8 cellular contexts compared by ENCODE assay signal in the genomic region with DNA sequence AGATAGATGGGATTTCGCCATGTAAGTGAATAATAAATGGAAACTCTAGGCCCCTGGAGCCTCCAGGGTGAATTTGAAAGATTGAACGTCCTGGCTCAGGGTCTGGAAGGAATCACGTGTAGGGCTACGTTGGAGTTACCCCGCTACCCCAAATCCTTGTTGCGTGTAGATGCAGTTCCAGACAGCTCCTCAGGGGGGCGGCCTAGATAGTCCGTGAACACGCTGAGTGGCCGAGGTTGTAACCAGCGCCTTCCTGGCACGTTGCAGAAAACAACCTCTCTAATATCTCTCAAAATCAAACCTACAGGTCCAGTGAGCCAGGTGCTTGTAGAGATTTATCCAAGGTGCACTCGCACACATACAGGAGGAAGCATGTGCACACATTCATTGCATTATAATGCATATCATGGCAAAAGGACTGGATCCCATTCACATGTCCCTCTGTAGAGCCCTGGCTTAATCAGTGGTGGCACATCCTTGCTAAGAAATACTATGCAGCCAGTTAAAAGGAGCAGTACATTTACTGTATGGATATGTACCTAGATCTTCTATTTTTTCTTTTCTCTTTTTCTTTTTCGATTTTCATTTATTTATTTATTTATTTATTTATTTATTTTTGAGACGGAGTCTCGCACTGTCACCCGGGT. TPM values are rescaled to one million over a fixed set of nuclear protein-coding genes. Genes with fewer than 3 reads are reported as not detected.
DNase-seq lines count a peak whose midpoint lies in the region; ATAC-seq and TF ChIP-seq lines count a peak whose summit lies in the region.

No MANE protein-coding gene starts in this region.

- CTCF ChIA-PET in HCT116 (lab: Charles Lee): interaction anchor here (0.5 to 0.9 kb wide), 2 partner anchors 12 to 36 kb away, joined by 3 to 5 read pairs; partner anchors contain the start of gene S1PR5
- CTCF ChIA-PET in activated naive CD4-positive, alpha-beta T cell treated with anti-CD3 and anti-CD28 coated beads for 36 hours (lab: Charles Lee): interaction anchor here (0.6 to 4.2 kb wide), 8 partner anchors 13 to 100 kb away, joined by 3 to 16 read pairs (median 4); partner anchors contain the start of gene S1PR5

- peak overlapping the region; percentile 94 for H2AFZ ChIP-seq in HCT116 (ENCODE audit: low read depth, low read length, poor library complexity, severe bottlenecking)

- H3K4me3 Mint-ChIP-seq in activated naive CD4-positive, alpha-beta T cell treated with anti-CD3 and anti-CD28 coated beads for 36 hours: no peak overlapping the region

- no peaks in the 10 kb centered on the region for H3K27me3 Mint-ChIP-seq in activated naive CD4-positive, alpha-beta T cell treated with anti-CD3 and anti-CD28 coated beads for 36 hours (ENCODE audit: low read depth)

- no peaks in the 10 kb centered on the region for H4K20me1 ChIP-seq in HCT116 (ENCODE audit: insufficient read depth)

- H3K9ac ChIP-seq in HCT116 (ENCODE audit: low read length) (peak overlapping the region; percentile 10; the same call in 1 of the 2 replicates), SK-N-MC (ENCODE audit: insufficient read length) (no peak overlapping the region)

- DNase-seq in AG20443 (ENCODE audit: low spot score) (peak; percentile 79), HCT116 (ENCODE audit: low read depth, low spot score) (peak; percentile 60), SK-N-MC (ENCODE audit: low read depth, low spot score) (peak; percentile 32), heart left ventricle (peak; percentile 66 to 84 (median 73)), retinal pigment epithelial cell (ENCODE audit: low read depth) (no peak), H4 (ENCODE audit: low spot score) (no peak), NCI-H2081 treated with DMSO at 0.1 percent for 48 hours (lab: John Stamatoyannopoulos, UW) (no peak)
- DNase-seq in activated naive CD4-positive, alpha-beta T cell treated with anti-CD3 and anti-CD28 coated beads for 36 hours: peak; percentile 92

- 30 to 34% (median 31%) methylated on average over 17 of the region's 17 CpGs for WGBS in heart left ventricle, 4 donors

- intact Hi-C loops in HCT116 (cut with micrococcal nuclease) (loop anchor here (5.0 kb wide), 1 partner anchor 37 kb away; the partner anchor contains the start of gene ATG4D), heart left ventricle (cut with DNase I) (loop anchor here in 3 of 10 donors (1.0 to 10.0 kb wide), 2 partner anchors 59 to 67 kb away; partner anchors contain the start of genes CDKN2D (in 2 of the 3) and KRI1 (in 2 of the 3))
- intact Hi-C loops in activated naive CD4-positive, alpha-beta T cell treated with anti-CD3 and anti-CD28 coated beads for 36 hours (cut with micrococcal nuclease): loop anchor here (1.0 to 5.0 kb wide), 3 partner anchors 47 to 147 kb away; no protein-coding TSS in a partner anchor

- peak; percentile 58 to 90 (median 85); a peak in 5 of 6 replicates for TF ChIP-seq CTCF in HCT116 (IDR thresholded peaks at IDR 0.05 in 2 of 3, conservative IDR thresholded peaks at IDR 0.05 in 1 of 3; ENCODE audit: borderline replicate concordance in 1 of 3, insufficient read depth in 1 of 3, low read depth in 2 of 3, low read length in 2 of 3)
- TF ChIP-seq CTCF in heart left ventricle (IDR thresholded peaks at IDR 0.05): peak; percentile 56 to 86 (median 76)
- TF ChIP-seq CTCF in retinal pigment epithelial cell (conservative IDR thresholded peaks at IDR 0.05; ENCODE audit: low read depth, low read length): peak; percentile 86

- no peak overlapping the region for H3K27ac Mint-ChIP-seq in activated naive CD4-positive, alpha-beta T cell treated with anti-CD3 and anti-CD28 coated beads for 36 hours

- H3K36me3 ChIP-seq in HCT116 (ENCODE audit: control insufficient read depth in 1 of 2, insufficient read depth in 2 of 2, low read length in 2 of 2): no peaks in the 10 kb centered on the region
- no peaks in the 10 kb centered on the region for H3K36me3 ChIP-seq in SK-N-MC (ENCODE audit: insufficient read depth, low read length)
- H3K36me3 ChIP-seq in heart left ventricle: no peaks in the 10 kb centered on the region

- no peaks in the 10 kb centered on the region for H3K9me3 Mint-ChIP-seq in activated naive CD4-positive, alpha-beta T cell treated with anti-CD3 and anti-CD28 coated beads for 36 hours

- POLR2A ChIA-PET in HCT116 (lab: Charles Lee): no interaction called here

- peaks cover 5% of the 10 kb centered on the region for H3K36me3 Mint-ChIP-seq in activated naive CD4-positive, alpha-beta T cell treated with anti-CD3 and anti-CD28 coated beads for 36 hours (ENCODE audit: low read depth)

- RAD21 ChIA-PET in HCT116 (lab: Charles Lee; ENCODE audit: low non-redundant PET in 1 of 2, low total read pairs in 2 of 2, uncharacterized antibody in 2 of 2, unreplicated experiment in 2 of 2): interaction anchor here in 1 of 2 experiments (0.5 kb wide), 1 partner anchor 81 kb away, joined by 3 read pairs; no protein-coding TSS in a partner anchor

- H3K9me3 ChIP-seq in HCT116 (ENCODE audit: control insufficient read depth in 1 of 2, insufficient read depth in 1 of 2, low read depth in 1 of 2, low read length in 2 of 2) (no peaks in the 10 kb centered on the region), SK-N-MC (ENCODE audit: low read depth, low read length) (no peaks in the 10 kb centered on the region), heart left ventricle (no peaks in the 10 kb centered on the region)

- TF ChIP-seq POLR2A in HCT116 (IDR thresholded peaks at IDR 0.05; ENCODE audit: borderline replicate concordance, extremely low read depth, insufficient read depth, insufficient read length): no peak
- no peak for TF ChIP-seq POLR2A in heart left ventricle (IDR thresholded peaks at IDR 0.05)

- H3K27me3 ChIP-seq in HCT116 (ENCODE audit: insufficient read depth, low read length) (no peaks in the 10 kb centered on the region), heart left ventricle (peaks cover 0 to 19% (median 6%) of the 10 kb centered on the region in 9 donors)

- H3K4me1 ChIP-seq in HCT116 (ENCODE audit: control insufficient read depth in 1 of 2, insufficient read depth in 2 of 2, low read length in 2 of 2) (peaks cover 20 to 41% of the 10 kb centered on the region in 2 experiments), heart left ventricle (peaks cover 0 to 24% (median 13%) of the 10 kb centered on the region in 12 donors)

- H3K4me1 Mint-ChIP-seq in activated naive CD4-positive, alpha-beta T cell treated with anti-CD3 and anti-CD28 coated beads for 36 hours (ENCODE audit: low read depth): peaks cover 26% of the 10 kb centered on the region

- no peak; the same call in none of the 2 replicates for TF ChIP-seq RAD21 in HCT116 (IDR thresholded peaks at IDR 0.05; ENCODE audit: low read depth)

- BruUV-seq in HCT116 (replicated peaks; lab: Mats Ljungman, UMichigan): no TSS peak

- H3K4me3 ChIP-seq in HCT116 (replicated peaks in 1 of 2; ENCODE audit: low read depth in 1 of 2, low read length in 2 of 2): no peak overlapping the region
- no peak overlapping the region for H3K4me3 ChIP-seq in SK-N-MC
- no peak overlapping the region for H3K4me3 ChIP-seq in heart left ventricle
- no peak overlapping the region for H3K4me3 ChIP-seq in retinal pigment epithelial cell (ENCODE audit: low read length)

- no peak overlapping the region for H3K27ac ChIP-seq in HCT116 (ENCODE audit: low read depth, low read length)
- no peak overlapping the region for H3K27ac ChIP-seq in SK-N-MC
- H3K27ac ChIP-seq in heart left ventricle: no peak overlapping the region

- peaks cover 18% of the 10 kb centered on the region for H3K79me2 ChIP-seq in HCT116 (ENCODE audit: insufficient read depth, low read length)

- peak overlapping the region; percentile 58 for H3K4me2 ChIP-seq in HCT116 (ENCODE audit: low read length)

- peak; percentile 31 for ATAC-seq in HCT116
- no peak for ATAC-seq in heart left ventricle

- H3K9me2 ChIP-seq in HCT116 (ENCODE audit: insufficient read depth): no peaks in the 10 kb centered on the region

TF ChIP-seq in HCT116, 20 proteins besides CTCF, POLR2A, EP300 and RAD21:
- peak; percentile 81 for TF ChIP-seq MAX (IDR thresholded peaks at IDR 0.05)
- peak; percentile 45; the same call in 1 of the 2 replicates for TF ChIP-seq CBX3 (IDR thresholded peaks at IDR 0.05; ENCODE audit: low read depth)
- no peak for TF ChIP-seq CEBPB (IDR thresholded peaks at IDR 0.05; ENCODE audit: low read depth)

RNA-seq across cellular contexts. Expression of gene KEAP1, which starts 2.5 kb away (rescaled TPM):
- total RNA-seq in HCT116 (2021; ENCODE audit: unreplicated experiment) (75.2 TPM), heart left ventricle (10 to 100 TPM; 52.8 to 94.2 (median 65.4) TPM)
- polyA plus RNA-seq in HCT116 (2012): 64.7 and 101 TPM in 2 replicates
- total RNA-seq in activated naive CD4-positive, alpha-beta T cell treated with anti-CD3 and anti-CD28 coated beads for 36 hours: 10 to 100 TPM; 60.0 to 63.8 TPM
- 10 to 100 TPM; 68.3 to 71.3 TPM for polyA plus RNA-seq in heart left ventricle
- total RNA-seq in H4 (2014; rRNA removed; shearing (Covaris generic)): 40.9 and 43.3 TPM in 2 replicates

RNA-seq across cellular contexts. Expression of gene S1PR5, which starts 11.5 kb away (rescaled TPM):
- total RNA-seq in HCT116 (2021; ENCODE audit: unreplicated experiment) (4.4 TPM), heart left ventricle (1 to 10 TPM in 1 of 9 donors, under 1 TPM in 5, not detected in 3; 0.23 to 1.7 (median 0.32) TPM)
- 2.4 and 2.7 TPM in 2 replicates for polyA plus RNA-seq in HCT116 (2012)
- total RNA-seq in activated naive CD4-positive, alpha-beta T cell treated with anti-CD3 and anti-CD28 coated beads for 36 hours: not detected
- polyA plus RNA-seq in heart left ventricle: under 1 TPM in 1 of 2 donors, not detected in 1; 0.10 TPM
- 1.0 and 1.7 TPM in 2 replicates for total RNA-seq in H4 (2014; rRNA removed; shearing (Covaris generic))

RNA-seq across cellular contexts. Expression of gene ATG4D, which starts 38.0 kb away (rescaled TPM):
- total RNA-seq in HCT116 (2021; ENCODE audit: unreplicated experiment): 45.4 TPM
- polyA plus RNA-seq in HCT116 (2012): 48.3 and 56.9 TPM in 2 replicates
- total RNA-seq in activated naive CD4-positive, alpha-beta T cell treated with anti-CD3 and anti-CD28 coated beads for 36 hours: 10 to 100 TPM; 21.6 to 22.5 TPM
- 10 to 100 TPM; 47.3 to 76.1 (median 55.3) TPM for total RNA-seq in heart left ventricle
- polyA plus RNA-seq in heart left ventricle: 10 to 100 TPM; 55.9 to 83.5 TPM
- total RNA-seq in H4 (2014; rRNA removed; shearing (Covaris generic)): 13.1 and 18.6 TPM in 2 replicates

Comparison
In these comparisons a context has a peak if more than half of its experiments do, and no peak if none do; other contexts are left out.
1. DNase-seq: peak in AG20443 (single experiment), HCT116 (single experiment), SK-N-MC (single experiment), activated naive CD4-positive, alpha-beta T cell treated with anti-CD3 and anti-CD28 coated beads for 36 hours (single experiment) and heart left ventricle (5 of 5); none in retinal pigment epithelial cell (single experiment), H4 (single experiment) and NCI-H2081 treated with DMSO at 0.1 percent for 48 hours (single experiment).
2. Peak in every context shown above with its lines, with median percentiles within 50 percentile points of each other: CTCF ChIP-seq.